In genomic region chr4:54902261-54902660, GRCh38 we compare ENCODE assay signal across 1 cellular context.
TF ChIP-seq lines count a peak whose summit lies in the region.

No MANE protein-coding gene starts in this region.

TF ChIP-seq in HepG2, 621 proteins besides CTCF, POLR2A, EP300 and RAD21 (continued from another document):
- TF ChIP-seq BCL3 (CRISPR knock-in tag; IDR thresholded peaks at IDR 0.05): no peak
- TF ChIP-seq ZNF598 (CRISPR knock-in tag; IDR thresholded peaks at IDR 0.05; ENCODE audit: borderline replicate concordance): no peak
- TF ChIP-seq ATF2 (CRISPR knock-in tag; IDR thresholded peaks at IDR 0.05): no peak
- TF ChIP-seq GPN1 (CRISPR knock-in tag; IDR thresholded peaks at IDR 0.05; ENCODE audit: borderline replicate concordance): no peak
- no peak for TF ChIP-seq ZNF296 (CRISPR knock-in tag; conservative IDR thresholded peaks at IDR 0.05)
- no peak for TF ChIP-seq IRF9 (CRISPR knock-in tag; IDR thresholded peaks at IDR 0.05; ENCODE audit: borderline replicate concordance)
- no peak for TF ChIP-seq ZNF484 (CRISPR knock-in tag; IDR thresholded peaks at IDR 0.05; ENCODE audit: borderline replicate concordance, low read depth)
- TF ChIP-seq DMTF1 (CRISPR knock-in tag; IDR thresholded peaks at IDR 0.05): no peak
- TF ChIP-seq ZFP41 (CRISPR knock-in tag; IDR thresholded peaks at IDR 0.05; ENCODE audit: borderline replicate concordance): no peak
- TF ChIP-seq ZFP36 (IDR thresholded peaks at IDR 0.05; ENCODE audit: borderline replicate concordance, low read depth, low read length, partially characterized antibody): no peak
- no peak for TF ChIP-seq HOXD1 (CRISPR knock-in tag; IDR thresholded peaks at IDR 0.05)
- TF ChIP-seq ZNF234 (CRISPR knock-in tag; conservative IDR thresholded peaks at IDR 0.05): no peak
- no peak for TF ChIP-seq ZNF350 (CRISPR knock-in tag; IDR thresholded peaks at IDR 0.05; ENCODE audit: borderline replicate concordance, low read depth)
- no peak for TF ChIP-seq ZFP62 (CRISPR knock-in tag; IDR thresholded peaks at IDR 0.05)
